28 cellular contexts compared by ENCODE assay signal in the genomic region with DNA sequence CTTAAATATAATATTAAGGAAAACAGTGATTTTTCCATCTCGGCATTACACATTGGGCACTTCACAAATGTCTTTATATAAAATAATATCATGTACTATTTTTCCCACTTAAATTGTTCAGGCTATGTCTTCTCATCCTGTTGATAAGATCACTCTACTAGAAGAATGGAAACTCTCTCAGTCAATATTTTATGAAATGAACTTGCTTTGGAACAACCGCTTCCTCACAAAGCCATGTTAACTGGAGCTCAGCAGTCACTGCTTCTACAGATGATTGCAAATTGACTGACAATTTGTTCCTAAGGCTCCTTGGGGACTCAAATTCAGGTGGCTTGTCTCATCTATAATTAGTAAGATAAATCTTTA.
"Had no signal": no experiment of that assay in that cellular context is flagged by ENCODE, and none has a peak within 500 bp of the region (broad histone marks: within the 10 kb centered on the region; RNA-seq: fewer than 3 reads in every experiment).

No MANE protein-coding gene starts in this region.

- H3K4me2 ChIP-seq: neural progenitor cell had no signal

- H3K36me3 ChIP-seq: ovary, thoracic aorta, uterus had no signal

- ATAC-seq: natural killer cell; psoas muscle; right cardiac atrium; right lobe of liver; stimulated activated effector memory CD8-positive, alpha-beta T cell treated with anti-CD3 and anti-CD28 coated beads, Interleukin-12 subunit alpha, Interleukin-12 subunit beta, amount 100 ng/mL, for 72 hours; stimulated activated naive B cell treated with anti-CD40 and anti-IgM and Interleukin-4, amounts not matched to agents 10 μg/mL and 1 μg/mL and 100 μg/mL, for 72 hours; upper lobe of right lung had no signal

- H2AFZ ChIP-seq: neural progenitor cell, parathyroid adenoma had no signal

- H3K9ac ChIP-seq: neural progenitor cell, parathyroid adenoma had no signal

- H3K27ac Mint-ChIP-seq: natural killer cell; neural progenitor cell; progenitor cell of endocrine pancreas; stimulated activated effector memory CD8-positive, alpha-beta T cell treated with anti-CD3 and anti-CD28 coated beads, Interleukin-12 subunit alpha, Interleukin-12 subunit beta, amount 100 ng/mL, for 72 hours; stimulated activated naive B cell treated with anti-CD40 and anti-IgM and Interleukin-4, amounts not matched to agents 10 μg/mL and 1 μg/mL and 100 μg/mL, for 72 hours; stimulated activated naive CD8-positive, alpha-beta T cell treated with anti-CD3 and anti-CD28 coated beads, Interleukin-15, Interleukin-2, amounts not matched to agents 100 ng/mL and 50 ng/mL, for 24 hours; type B pancreatic cell had no signal

- H3K9me3 ChIP-seq: ovary, psoas muscle, right lobe of liver, sigmoid colon, stomach, thoracic aorta, tibial artery, transverse colon, upper lobe of right lung, uterus had no signal

- H3K4me1 Mint-ChIP-seq: natural killer cell; stimulated activated effector memory CD8-positive, alpha-beta T cell treated with anti-CD3 and anti-CD28 coated beads, Interleukin-12 subunit alpha, Interleukin-12 subunit beta, amount 100 ng/mL, for 72 hours; stimulated activated naive B cell treated with anti-CD40 and anti-IgM and Interleukin-4, amounts not matched to agents 10 μg/mL and 1 μg/mL and 100 μg/mL, for 72 hours had no signal

- H3K4me1 ChIP-seq: parathyroid adenoma, transverse colon, upper lobe of right lung, uterus had no signal

- H3K4me3 Mint-ChIP-seq: natural killer cell; nephron; neural progenitor cell; stimulated activated effector memory CD8-positive, alpha-beta T cell treated with anti-CD3 and anti-CD28 coated beads, Interleukin-12 subunit alpha, Interleukin-12 subunit beta, amount 100 ng/mL, for 72 hours; stimulated activated naive B cell treated with anti-CD40 and anti-IgM and Interleukin-4, amounts not matched to agents 10 μg/mL and 1 μg/mL and 100 μg/mL, for 72 hours; stimulated activated naive CD8-positive, alpha-beta T cell treated with anti-CD3 and anti-CD28 coated beads, Interleukin-15, Interleukin-2, amounts not matched to agents 100 ng/mL and 50 ng/mL, for 24 hours had no signal

- H3K4me3 ChIP-seq: neural progenitor cell, ovary, psoas muscle, right lobe of liver, sigmoid colon, stomach, thoracic aorta, tibial artery, transverse colon, upper lobe of right lung, uterus had no signal

- H3K36me3 Mint-ChIP-seq: natural killer cell; stimulated activated effector memory CD8-positive, alpha-beta T cell treated with anti-CD3 and anti-CD28 coated beads, Interleukin-12 subunit alpha, Interleukin-12 subunit beta, amount 100 ng/mL, for 72 hours had no signal

- H3K27ac ChIP-seq: neural progenitor cell, ovary, parathyroid adenoma, psoas muscle, right lobe of liver, sigmoid colon, thoracic aorta, transverse colon, upper lobe of right lung, uterus had no signal

- H3K79me2 ChIP-seq: parathyroid adenoma had no signal

- DNase-seq: natural killer cell; occipital lobe; ovary; posterior cingulate gyrus; psoas muscle; right cardiac atrium; right lobe of liver; sigmoid colon; stimulated activated CD4-positive, alpha-beta T cell treated with anti-CD3 and anti-CD28 coated beads, Interleukin-15, amount 100 ng/mL, for 24 hours; stimulated activated CD4-positive, alpha-beta T cell treated with anti-CD3 and anti-CD28 coated beads, Interleukin-2, amount 100 ng/mL, for 24 hours; stimulated activated CD4-positive, alpha-beta T cell treated with anti-CD3 and anti-CD28 coated beads, Interleukin-2, amount 100 ng/mL, for 48 hours; stimulated activated CD4-positive, alpha-beta T cell treated with anti-CD3 and anti-CD28 coated beads, Interleukin-4, amount 100 ng/mL, for 24 hours; stimulated activated naive B cell treated with anti-CD40 and anti-IgM and Interleukin-4, amounts not matched to agents 10 μg/mL and 1 μg/mL and 100 μg/mL, for 72 hours; stimulated activated naive CD4-positive, alpha-beta T cell treated with Interleukin-2 at 50 U/mL for 16 hours; stomach; tibial artery; transverse colon; upper lobe of right lung; uterus had no signal

- H3K27me3 Mint-ChIP-seq: progenitor cell of endocrine pancreas; stimulated activated naive B cell treated with anti-CD40 and anti-IgM and Interleukin-4, amounts not matched to agents 10 μg/mL and 1 μg/mL and 100 μg/mL, for 72 hours; type B pancreatic cell had no signal

- FAIRE-seq: small intestine had no signal

- H3K9me3 Mint-ChIP-seq: natural killer cell; nephron; neural progenitor cell; stimulated activated effector memory CD8-positive, alpha-beta T cell treated with anti-CD3 and anti-CD28 coated beads, Interleukin-12 subunit alpha, Interleukin-12 subunit beta, amount 100 ng/mL, for 72 hours; stimulated activated naive B cell treated with anti-CD40 and anti-IgM and Interleukin-4, amounts not matched to agents 10 μg/mL and 1 μg/mL and 100 μg/mL, for 72 hours; stimulated activated naive CD8-positive, alpha-beta T cell treated with anti-CD3 and anti-CD28 coated beads, Interleukin-15, Interleukin-2, amounts not matched to agents 100 ng/mL and 50 ng/mL, for 24 hours; type B pancreatic cell had no signal

- H3K27me3 ChIP-seq: neural progenitor cell, ovary, right lobe of liver, sigmoid colon, stomach, tibial artery, transverse colon, upper lobe of right lung, uterus had no signal
